1 cellular context compared by ENCODE assay signal in genomic region chr1:28313710-28314510, GRCh38.
TF ChIP-seq lines count a peak whose summit lies in the region.

No MANE protein-coding gene starts in this region.

TF ChIP-seq in HepG2, 621 proteins besides CTCF, POLR2A, EP300 and RAD21 (continued from another document and continues in another):
- TF ChIP-seq RELA (CRISPR knock-in tag; IDR thresholded peaks at IDR 0.05) (no peak), PAF1 (CRISPR knock-in tag; IDR thresholded peaks at IDR 0.05) (no peak), ZNF773 (CRISPR knock-in tag; IDR thresholded peaks at IDR 0.05; ENCODE audit: borderline replicate concordance) (no peak), ZFY (CRISPR knock-in tag; IDR thresholded peaks at IDR 0.05) (peak; percentile 64), TEAD3 (CRISPR knock-in tag; optimal IDR thresholded peaks at IDR 0.05; ENCODE audit: borderline replicate concordance) (peak; percentile 58), ZNF563 (CRISPR knock-in tag; IDR thresholded peaks at IDR 0.05) (no peak), DPF2 (CRISPR knock-in tag; IDR thresholded peaks at IDR 0.05; ENCODE audit: borderline replicate concordance, low read depth) (peak; percentile 89), ZNF776 (CRISPR knock-in tag; IDR thresholded peaks at IDR 0.05) (no peak), FOXA3 (CRISPR knock-in tag; IDR thresholded peaks at IDR 0.05) (peak; percentile 74), HOXD1 (CRISPR knock-in tag; IDR thresholded peaks at IDR 0.05) (0 out of 2 replicates have a peak, but pooled peaks have one; percentile 49), HDAC1 (CRISPR knock-in tag; IDR thresholded peaks at IDR 0.05) (peak; percentile 72), JUN (CRISPR knock-in tag; IDR thresholded peaks at IDR 0.05) (peak; percentile 86), ZFP82 (CRISPR knock-in tag; IDR thresholded peaks at IDR 0.05; ENCODE audit: borderline replicate concordance) (no peak), ZFP1 (CRISPR knock-in tag; IDR thresholded peaks at IDR 0.05) (0 out of 2 replicates have a peak, but pooled peaks have one; percentile 4), ATM (IDR thresholded peaks at IDR 0.05; ENCODE audit: borderline replicate concordance) (no peak), RFXAP (CRISPR knock-in tag; IDR thresholded peaks at IDR 0.05; ENCODE audit: borderline replicate concordance) (peak; percentile 40; the same call in 1 of the 2 replicates), XRCC5 (optimal IDR thresholded peaks at IDR 0.05; ENCODE audit: low read length) (peak; percentile 86), SMC3 (IDR thresholded peaks at IDR 0.05; ENCODE audit: low read length) (peak; percentile 29; the same call in 1 of the 2 replicates), ZNF644 (CRISPR knock-in tag; IDR thresholded peaks at IDR 0.05; ENCODE audit: low read depth) (peak; percentile 44), ZNF232 (CRISPR knock-in tag; IDR thresholded peaks at IDR 0.05; ENCODE audit: borderline replicate concordance) (peak; percentile 54; the same call in 1 of the 2 replicates), ZNF670 (CRISPR knock-in tag; IDR thresholded peaks at IDR 0.05; ENCODE audit: borderline replicate concordance) (peak; percentile 67; the same call in 1 of the 2 replicates), STAG1 (CRISPR knock-in tag; IDR thresholded peaks at IDR 0.05) (peak; percentile 25; the same call in 1 of the 2 replicates), CREM (IDR thresholded peaks at IDR 0.05) (peak; percentile 19; the same call in 1 of the 2 replicates), CREM (CRISPR knock-in tag; IDR thresholded peaks at IDR 0.05) (no peak), CBX5 (CRISPR knock-in tag; IDR thresholded peaks at IDR 0.05; ENCODE audit: borderline replicate concordance) (peak; percentile 93; the same call in 1 of the 2 replicates), ZNF337 (CRISPR knock-in tag; IDR thresholded peaks at IDR 0.05; ENCODE audit: borderline replicate concordance, low read depth) (0 out of 2 replicates have a peak, but pooled peaks have one; percentile 38), TFDP1 (CRISPR knock-in tag; IDR thresholded peaks at IDR 0.05; ENCODE audit: borderline replicate concordance) (peak; percentile 27; the same call in 1 of the 2 replicates), KAT8 (CRISPR knock-in tag; IDR thresholded peaks at IDR 0.05) (peak; percentile 70), PRDM10 (CRISPR knock-in tag; IDR thresholded peaks at IDR 0.05; ENCODE audit: low read depth) (peak; percentile 49; the same call in 1 of the 2 replicates), ZNF891 (CRISPR knock-in tag; IDR thresholded peaks at IDR 0.05) (no peak), JUNB (CRISPR knock-in tag; IDR thresholded peaks at IDR 0.05; ENCODE audit: borderline replicate concordance) (peak; percentile 83; the same call in 1 of the 2 replicates), MYPOP (CRISPR knock-in tag; IDR thresholded peaks at IDR 0.05) (0 out of 2 replicates have a peak, but pooled peaks have one; percentile 60), ATF4 (CRISPR knock-in tag; IDR thresholded peaks at IDR 0.05) (peak in 1 of 2 experiments; percentile 82; a peak in 2 of 4 replicates), ZMYM3 (CRISPR knock-in tag; IDR thresholded peaks at IDR 0.05) (peak; percentile 81), ZNF331 (CRISPR knock-in tag; IDR thresholded peaks at IDR 0.05) (peak; percentile 31; the same call in 1 of the 2 replicates), ZNF687 (CRISPR knock-in tag; IDR thresholded peaks at IDR 0.05) (peak; percentile 84), ZNF383 (CRISPR knock-in tag; IDR thresholded peaks at IDR 0.05; ENCODE audit: borderline replicate concordance) (no peak), ZNF556 (CRISPR knock-in tag; IDR thresholded peaks at IDR 0.05; ENCODE audit: borderline replicate concordance) (peak; percentile 64; the same call in 1 of the 2 replicates), ZNF598 (CRISPR knock-in tag; IDR thresholded peaks at IDR 0.05; ENCODE audit: borderline replicate concordance) (0 out of 2 replicates have a peak, but pooled peaks have one; percentile 64), BATF2 (CRISPR knock-in tag; IDR thresholded peaks at IDR 0.05) (no peak), FOXK2 (IDR thresholded peaks at IDR 0.05) (peak; percentile 69), HMG20A (CRISPR knock-in tag; IDR thresholded peaks at IDR 0.05; ENCODE audit: borderline replicate concordance) (peak; percentile 63; the same call in 1 of the 2 replicates), ELF1 (CRISPR knock-in tag; IDR thresholded peaks at IDR 0.05) (0 out of 2 replicates have a peak, but pooled peaks have one; percentile 12), RAD51 (IDR thresholded peaks at IDR 0.05; ENCODE audit: borderline replicate concordance) (no peak), IKZF5 (CRISPR knock-in tag; IDR thresholded peaks at IDR 0.05) (peak; percentile 32; the same call in 1 of the 2 replicates), THAP11 (CRISPR knock-in tag; IDR thresholded peaks at IDR 0.05) (peak; percentile 43; the same call in 1 of the 2 replicates), ATF3 (CRISPR knock-in tag; IDR thresholded peaks at IDR 0.05) (peak; percentile 95), JDP2 (CRISPR knock-in tag; IDR thresholded peaks at IDR 0.05; ENCODE audit: borderline replicate concordance) (no peak), FOXK1 (CRISPR knock-in tag; IDR thresholded peaks at IDR 0.05; ENCODE audit: borderline replicate concordance, low read depth) (peak; percentile 74), HNF4G (IDR thresholded peaks at IDR 0.05; ENCODE audit: borderline replicate concordance, low read depth, low read length) (no peak), HNF4G (CRISPR knock-in tag; IDR thresholded peaks at IDR 0.05; ENCODE audit: borderline replicate concordance, low read depth) (no peak), MZF1 (CRISPR knock-in tag; IDR thresholded peaks at IDR 0.05; ENCODE audit: borderline replicate concordance) (no peak), GATAD1 (CRISPR knock-in tag; IDR thresholded peaks at IDR 0.05) (peak; percentile 32; the same call in 1 of the 2 replicates), FOXO1 (CRISPR knock-in tag; IDR thresholded peaks at IDR 0.05) (peak; percentile 74; the same call in 1 of the 2 replicates), MIER3 (CRISPR knock-in tag; IDR thresholded peaks at IDR 0.05; ENCODE audit: borderline replicate concordance) (peak; percentile 47; the same call in 1 of the 2 replicates), SMAD3 (CRISPR knock-in tag; IDR thresholded peaks at IDR 0.05) (peak; percentile 26; the same call in 1 of the 2 replicates), ZNF839 (CRISPR knock-in tag; IDR thresholded peaks at IDR 0.05; ENCODE audit: borderline replicate concordance) (no peak), SKI (IDR thresholded peaks at IDR 0.05; ENCODE audit: partially characterized antibody) (peak; percentile 89), ZNF691 (CRISPR knock-in tag; IDR thresholded peaks at IDR 0.05; ENCODE audit: borderline replicate concordance, low read depth) (peak; percentile 84; the same call in 1 of the 2 replicates), SALL1 (CRISPR knock-in tag; IDR thresholded peaks at IDR 0.05) (peak; percentile 90), SAP130 (CRISPR knock-in tag; IDR thresholded peaks at IDR 0.05; ENCODE audit: low read depth) (peak; percentile 89)
